In genomic region chr12:114683709-114684097, GRCh38 we compare ENCODE assay signal across 8 cellular contexts. TPM values are rescaled to one million over a fixed set of nuclear protein-coding genes. Genes with fewer than 3 reads are reported as not detected.
DNase-seq lines count a peak whose midpoint lies in the region; ATAC-seq and TF ChIP-seq lines count a peak whose summit lies in the region.

No MANE protein-coding gene starts in this region.

- peak overlapping the region; percentile 91 to 93 for H3K27ac ChIP-seq in esophagus (ENCODE audit: low read depth in 2 of 2, low read length in 1 of 2)

- ATAC-seq in GM19035 (IDR thresholded peaks at IDR 0.05; ENCODE audit: unreplicated experiment): no peak

- peaks cover 40% of the 10 kb centered on the region for H3K36me3 ChIP-seq in BE2C
- H3K36me3 ChIP-seq in esophagus (ENCODE audit: control insufficient read depth in 2 of 2, insufficient read depth in 2 of 2, low read length in 1 of 2): no peaks in the 10 kb centered on the region

- H3K27me3 ChIP-seq in BE2C (no peaks in the 10 kb centered on the region), esophagus (ENCODE audit: control insufficient read depth in 1 of 2, insufficient read depth in 2 of 2, low read length in 2 of 2) (peaks cover 3% of the 10 kb centered on the region in 2 donors)

- peaks cover 53% of the 10 kb centered on the region for H3K4me1 Mint-ChIP-seq in nephron

- H3K9me3 ChIP-seq in BE2C: no peaks in the 10 kb centered on the region
- H3K9me3 ChIP-seq in esophagus (ENCODE audit: control insufficient read depth in 2 of 2, insufficient read depth in 1 of 2, low read depth in 1 of 2, low read length in 1 of 2): no peaks in the 10 kb centered on the region

- DNase-seq in BE2C: no peak
- peak; percentile 13 for DNase-seq in RPMI8226
- DNase-seq in epidermal melanocyte (ENCODE audit: insufficient read length, low spot score): no peak
- no peak for DNase-seq in SHP77 treated with DMSO at 0.1 percent for 48 hours (lab: John Stamatoyannopoulos, UW)
- no peak for DNase-seq in GM13977 (ENCODE audit: low spot score)

- in situ Hi-C loops in GM13977 (cut with MboI; ENCODE audit: low pct_unique_long_range_greater_than_20kb, low sequenced_read_pairs, unreplicated experiment): loop anchor here (25.0 kb wide), 3 partner anchors 271 to 1221 kb away; partner anchors contain the start of genes LHX5 and TBX5

- peak overlapping the region; percentile 97 to 98 (median 97) for H3K27ac Mint-ChIP-seq in nephron

- H3K4me1 ChIP-seq in BE2C (peaks cover 7% of the 10 kb centered on the region), esophagus (ENCODE audit: control insufficient read depth in 2 of 2, insufficient read depth in 2 of 2, low read length in 1 of 2) (no peaks in the 10 kb centered on the region)

- peaks cover 30% of the 10 kb centered on the region for H3K36me3 Mint-ChIP-seq in nephron (ENCODE audit: low read depth)

- no peaks in the 10 kb centered on the region for H3K9me3 Mint-ChIP-seq in nephron

- H3K27me3 Mint-ChIP-seq in nephron (ENCODE audit: low read depth): peaks cover 91% of the 10 kb centered on the region

- peak overlapping the region; percentile 91 for H3K4me3 ChIP-seq in BE2C (ENCODE audit: low read depth, low read length)
- H3K4me3 ChIP-seq in esophagus (ENCODE audit: low read depth in 1 of 2, low read length in 2 of 2): peak overlapping the region; percentile 62 to 73

- TF ChIP-seq CTCF in BE2C (IDR thresholded peaks at IDR 0.05; ENCODE audit: low read depth, low read length) (no peak), nephron (IDR thresholded peaks at IDR 0.05; ENCODE audit: unreplicated experiment in 3 of 3) (no peak), GM13977 (IDR thresholded peaks at IDR 0.05; ENCODE audit: extremely low read depth, insufficient read depth, missing control alignments) (no peak)

- WGBS in esophagus, 2 donors: 2% methylated on average over 19 of the region's 19 CpGs

- H3K4me3 Mint-ChIP-seq in nephron: peak overlapping the region; percentile 91 to 98 (median 96)

RNA-seq across cellular contexts. Expression of gene TBX3, which starts 0.3 kb away (rescaled TPM):
- 60.5 TPM for polyA plus RNA-seq in BE2C (2012; ENCODE audit: insufficient read depth, insufficient read length, low read depth)
- 1 to 10 TPM; 1.7 to 3.1 TPM for polyA plus RNA-seq in esophagus
